In genomic region chr7:130903358-130903974, GRCh38 we compare ENCODE assay signal across 8 cellular contexts.
DNase-seq lines count a peak whose midpoint lies in the region; ATAC-seq, FAIRE-seq and TF ChIP-seq lines count a peak whose summit lies in the region.

No MANE protein-coding gene starts in this region.

- no peaks in the 10 kb centered on the region for H3K27me3 Mint-ChIP-seq in activated T-cell treated with anti-CD3 and anti-CD28 coated beads, Interleukin-2, amount 50 U/mL, for 4 hours (ENCODE audit: low read depth)

- H3K9ac ChIP-seq in kidney (ENCODE audit: low read length in 2 of 2) = peak overlapping the region in 1 of 2 donors; percentile 48

- H3K9me3 ChIP-seq in kidney (ENCODE audit: control insufficient read depth in 1 of 2, low read length in 2 of 2) (no peaks in the 10 kb centered on the region), upper lobe of right lung (no peaks in the 10 kb centered on the region)

- peaks cover 0 to 8% of the 10 kb centered on the region in 2 donors for H3K36me3 ChIP-seq in kidney (ENCODE audit: control insufficient read depth in 1 of 2, insufficient read depth in 2 of 2, low read length in 2 of 2)
- H3K36me3 ChIP-seq in upper lobe of right lung = peaks cover 24% of the 10 kb centered on the region

- H3K4me3 ChIP-seq in kidney (ENCODE audit: low read length in 2 of 2) (no peak overlapping the region), upper lobe of right lung (no peak overlapping the region)

- peaks cover 55% of the 10 kb centered on the region for H3K36me3 Mint-ChIP-seq in activated T-cell treated with anti-CD3 and anti-CD28 coated beads, Interleukin-2, amount 50 U/mL, for 4 hours (ENCODE audit: insufficient read depth)

- peak overlapping the region; percentile 73 to 74 for H3K27ac ChIP-seq in kidney (ENCODE audit: low read depth in 2 of 2, low read length in 2 of 2)
- H3K27ac ChIP-seq in upper lobe of right lung = peak overlapping the region; percentile 63

- DNase-seq in activated T-cell treated with anti-CD3 and anti-CD28 coated beads, Interleukin-2, amount 50 U/mL, for 4 hours = no peak
- DNase-seq in activated T-cell treated with anti-CD3 and anti-CD28 coated beads for 4 hours (no peak), amniotic epithelial cell (ENCODE audit: low read depth) (peak; percentile 96), kidney (no peak), upper lobe of right lung (no peak), NCI-H187 treated with DMSO at 0.1 percent for 48 hours (lab: John Stamatoyannopoulos, UW) (no peak)
- DNase-seq in stimulated activated CD4-positive, alpha-beta T cell treated with anti-CD3 and anti-CD28 coated beads, Interleukin-4, amount 100 ng/mL, for 4 hours = no peak

- H3K4me1 Mint-ChIP-seq in activated T-cell treated with anti-CD3 and anti-CD28 coated beads, Interleukin-2, amount 50 U/mL, for 4 hours (ENCODE audit: low read depth) = peaks cover 88% of the 10 kb centered on the region

- no peaks in the 10 kb centered on the region for H3K27me3 ChIP-seq in upper lobe of right lung

- peaks cover 34 to 62% of the 10 kb centered on the region in 2 donors for H3K4me1 ChIP-seq in kidney (ENCODE audit: control insufficient read depth in 1 of 2, insufficient read depth in 1 of 2, low read depth in 1 of 2, low read length in 2 of 2)
- H3K4me1 ChIP-seq in upper lobe of right lung = peaks cover 58% of the 10 kb centered on the region

- TF ChIP-seq CTCF in kidney (IDR thresholded peaks at IDR 0.05; ENCODE audit: borderline replicate concordance, extremely low read depth, insufficient read depth) (no peak), upper lobe of right lung (IDR thresholded peaks at IDR 0.05) (no peak)

- no peak for FAIRE-seq in kidney (lab: Jason Lieb, UNC)

- ATAC-seq in activated T-cell treated with anti-CD3 and anti-CD28 coated beads, Interleukin-2, amount 50 U/mL, for 4 hours = peak in 1 of 2 donors; percentile 47
- peak; percentile 69 for ATAC-seq in upper lobe of right lung
- ATAC-seq in HG03342 (IDR thresholded peaks at IDR 0.05; ENCODE audit: unreplicated experiment) = no peak

- H3K4me3 Mint-ChIP-seq in activated T-cell treated with anti-CD3 and anti-CD28 coated beads, Interleukin-2, amount 50 U/mL, for 4 hours = peak overlapping the region; percentile 66

- no peaks in the 10 kb centered on the region for H3K9me3 Mint-ChIP-seq in activated T-cell treated with anti-CD3 and anti-CD28 coated beads, Interleukin-2, amount 50 U/mL, for 4 hours

- intact Hi-C loops in kidney (cut with DNase I) = no loop called here
- intact Hi-C loops in upper lobe of right lung (cut with DNase I) = no loop called here
